ENCODE assay signal across 14 cellular contexts in genomic region chr22:24393012-24393559, GRCh38.
"Had no signal": no experiment of that assay in that cellular context is flagged by ENCODE, and none has a peak within 500 bp of the region (broad histone marks: within the 10 kb centered on the region; RNA-seq: fewer than 3 reads in every experiment).

No MANE protein-coding gene starts in this region.

- H3K9me3 ChIP-seq: neutrophil, sigmoid colon, tibial nerve had no signal

- H3K4me1 ChIP-seq: parathyroid adenoma had no signal

- DNase-seq: activated CD4-positive, alpha-beta T cell treated with anti-CD3 and anti-CD28 coated beads for 1 hour; activated CD4-positive, alpha-beta T cell treated with anti-CD3 and anti-CD28 coated beads, Interleukin-2, amount 50 U/mL, for 48 hours; activated naive CD4-positive, alpha-beta T cell treated with anti-CD3 and anti-CD28 coated beads for 36 hours; dorsolateral prefrontal cortex; naive thymus-derived CD8-positive, alpha-beta T cell; sigmoid colon; stimulated activated CD4-positive, alpha-beta T cell treated with anti-CD3 and anti-CD28 coated beads, Interleukin-2, amount 100 ng/mL, for 48 hours; stimulated activated naive B cell treated with anti-CD40 and anti-IgM and Interleukin-4, amounts not matched to agents 10 μg/mL and 1 μg/mL and 100 μg/mL, for 72 hours; substantia nigra; T-helper 9 cell had no signal

- H3K27ac Mint-ChIP-seq: activated naive CD4-positive, alpha-beta T cell treated with anti-CD3 and anti-CD28 coated beads for 36 hours; activated T-helper 2 cell treated with anti-CD3 and anti-CD28 coated beads, Interferon-gamma antibody, Interleukin-2, Interleukin-4, amounts not matched to agents 10 μg/mL and 5 μg/mL and 100 μg/mL, durations not matched to agents 14 hours and 24 hours and 36 hours; stimulated activated naive B cell treated with anti-CD40 and anti-IgM and Interleukin-4, amounts not matched to agents 10 μg/mL and 1 μg/mL and 100 μg/mL, for 72 hours had no signal

- H3K9me3 Mint-ChIP-seq: activated naive CD4-positive, alpha-beta T cell treated with anti-CD3 and anti-CD28 coated beads for 36 hours; activated T-helper 2 cell treated with anti-CD3 and anti-CD28 coated beads, Interferon-gamma antibody, Interleukin-2, Interleukin-4, amounts not matched to agents 10 μg/mL and 5 μg/mL and 100 μg/mL, durations not matched to agents 14 hours and 24 hours and 36 hours; naive thymus-derived CD8-positive, alpha-beta T cell; stimulated activated naive B cell treated with anti-CD40 and anti-IgM and Interleukin-4, amounts not matched to agents 10 μg/mL and 1 μg/mL and 100 μg/mL, for 72 hours had no signal

- H3K27me3 ChIP-seq: dorsolateral prefrontal cortex, neutrophil, sigmoid colon, tibial nerve had no signal

- H3K4me3 Mint-ChIP-seq: activated naive CD4-positive, alpha-beta T cell treated with anti-CD3 and anti-CD28 coated beads for 36 hours; naive thymus-derived CD8-positive, alpha-beta T cell; stimulated activated naive B cell treated with anti-CD40 and anti-IgM and Interleukin-4, amounts not matched to agents 10 μg/mL and 1 μg/mL and 100 μg/mL, for 72 hours had no signal

- H3K9ac ChIP-seq: parathyroid adenoma had no signal

- H3K79me2 ChIP-seq: parathyroid adenoma had no signal

- H2AFZ ChIP-seq: parathyroid adenoma had no signal

- H3K4me3 ChIP-seq: dorsolateral prefrontal cortex, sigmoid colon, tibial nerve had no signal

- ATAC-seq: naive thymus-derived CD8-positive, alpha-beta T cell; stimulated activated naive B cell treated with anti-CD40 and anti-IgM and Interleukin-4, amounts not matched to agents 10 μg/mL and 1 μg/mL and 100 μg/mL, for 72 hours had no signal

- H3K27me3 Mint-ChIP-seq: naive thymus-derived CD8-positive, alpha-beta T cell; stimulated activated naive B cell treated with anti-CD40 and anti-IgM and Interleukin-4, amounts not matched to agents 10 μg/mL and 1 μg/mL and 100 μg/mL, for 72 hours had no signal

- H3K27ac ChIP-seq: parathyroid adenoma, sigmoid colon, tibial nerve had no signal
